In the genomic region with DNA sequence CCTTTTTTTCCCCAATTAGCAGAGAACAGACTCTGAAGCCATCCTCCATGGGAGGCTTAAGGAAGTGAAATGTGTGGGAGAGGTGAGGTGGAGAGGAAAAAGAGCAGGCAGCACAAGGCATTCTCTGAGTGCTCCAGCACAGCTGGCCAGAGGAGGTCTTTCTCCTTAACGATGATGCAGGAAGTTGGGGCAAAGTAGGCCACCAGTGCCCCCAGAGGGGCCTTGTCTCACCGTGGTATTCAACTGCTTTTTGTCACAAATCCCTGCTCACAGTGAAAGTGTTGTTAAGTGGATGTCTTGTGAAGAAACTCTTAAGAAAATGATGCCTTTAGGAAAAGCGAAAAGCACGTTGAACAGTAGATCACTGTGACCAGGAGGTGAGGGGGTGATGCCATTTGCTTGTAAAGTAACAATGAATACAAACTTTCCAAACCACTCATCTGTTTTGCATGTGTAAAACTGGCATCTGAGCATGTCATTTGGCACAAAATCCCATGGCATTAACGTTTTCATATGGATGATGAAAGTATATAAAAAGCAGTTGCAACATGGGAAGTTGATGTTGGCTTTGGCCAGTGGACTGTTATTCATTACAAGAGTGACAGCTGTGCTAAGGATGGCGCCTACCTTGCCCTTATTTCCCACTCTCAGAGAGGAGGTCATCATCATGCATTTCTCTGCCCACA, we compare ENCODE assay signal across 16 cellular contexts. TPM values are rescaled to one million over a fixed set of nuclear protein-coding genes. Genes with fewer than 3 reads are reported as not detected.
DNase-seq lines count a peak whose midpoint lies in the region; TF ChIP-seq lines count a peak whose summit lies in the region.
"Had no signal": no experiment of that assay in that cellular context is flagged by ENCODE, and none has a peak within 500 bp of the region (broad histone marks: within the 10 kb centered on the region; RNA-seq: fewer than 3 reads in every experiment).

No MANE protein-coding gene starts in this region.

- H3K9ac ChIP-seq in fibroblast of lung (ENCODE audit: insufficient read depth, low read length): no peak overlapping the region

- H3K4me2 ChIP-seq in fibroblast of lung (ENCODE audit: extremely low read depth, insufficient read depth, low read length): no peak overlapping the region
- H3K4me2 ChIP-seq in PC-9: no peak overlapping the region

- CTCF ChIA-PET in PC-9 (lab: Charles Lee): no interaction called here

- TF ChIP-seq CTCF in fibroblast of lung (conservative IDR thresholded peaks at IDR 0.05 in 1 of 2, IDR thresholded peaks at IDR 0.05 in 1 of 2; ENCODE audit: low read depth in 1 of 2, low read length in 2 of 2): no peak
- TF ChIP-seq CTCF in tibial artery (IDR thresholded peaks at IDR 0.05): no peak
- no peak for TF ChIP-seq CTCF in PC-9 (conservative IDR thresholded peaks at IDR 0.05)

- H4K20me1 ChIP-seq in fibroblast of lung (ENCODE audit: control insufficient read depth, extremely low read depth, insufficient read depth, low read length) (no peaks in the 10 kb centered on the region), PC-9 (ENCODE audit: insufficient read depth) (no peaks in the 10 kb centered on the region)

- H3K27me3 ChIP-seq in fibroblast of lung (ENCODE audit: control insufficient read depth, insufficient read depth, low read length) (no peaks in the 10 kb centered on the region), tibial artery (no peaks in the 10 kb centered on the region), PC-9 (ENCODE audit: insufficient read depth, low read depth) (no peaks in the 10 kb centered on the region)
- H3K27me3 ChIP-seq: testis had no signal

- no peaks in the 10 kb centered on the region for H3K36me3 ChIP-seq in fibroblast of lung (ENCODE audit: control insufficient read depth, insufficient read depth, low read length)
- no peaks in the 10 kb centered on the region for H3K36me3 ChIP-seq in tibial artery
- H3K36me3 ChIP-seq in PC-9 (ENCODE audit: low read depth): no peaks in the 10 kb centered on the region

- POLR2A ChIA-PET in PC-9 (lab: Charles Lee; ENCODE audit: unreplicated experiment): no interaction called here

- H3K79me2 ChIP-seq in fibroblast of lung (ENCODE audit: control insufficient read depth, insufficient read depth, low read length): no peaks in the 10 kb centered on the region
- H3K79me2 ChIP-seq in PC-9 (ENCODE audit: low read depth): no peaks in the 10 kb centered on the region

- H3K4me1 ChIP-seq in fibroblast of lung (ENCODE audit: control insufficient read depth, extremely low read depth, insufficient read depth, low read length) (peaks cover 6% of the 10 kb centered on the region), tibial artery (peaks cover 0 to 15% (median 9%) of the 10 kb centered on the region in 4 donors), PC-9 (replicated peaks; ENCODE audit: insufficient read depth) (no peaks in the 10 kb centered on the region)
- H3K4me1 ChIP-seq: testis had no signal

- H3K9me2 ChIP-seq in PC-9 (ENCODE audit: insufficient read depth): no peaks in the 10 kb centered on the region

- H3K27ac ChIP-seq in fibroblast of lung (ENCODE audit: insufficient read depth, low read length) (no peak overlapping the region), tibial artery (peak overlapping the region; percentile 47 to 58), PC-9 (no peak overlapping the region)
- H3K27ac ChIP-seq: 22Rv1, testis had no signal

- no peaks in the 10 kb centered on the region for H3F3A ChIP-seq in PC-9 (ENCODE audit: insufficient read depth, low read depth)

- BruUV-seq in PC-9 (replicated peaks; lab: Mats Ljungman, UMichigan): no TSS peak

- H3K4me3 ChIP-seq in fibroblast of lung (replicated peaks in 1 of 4; ENCODE audit: control extremely low read depth in 1 of 4, insufficient read depth in 1 of 4, low read depth in 3 of 4, low read length in 4 of 4) (no peak overlapping the region), tibial artery (no peak overlapping the region), PC-9 (no peak overlapping the region)
- H3K4me3 ChIP-seq: testis had no signal

- intact Hi-C loops in tibial artery (cut with DNase I; ENCODE audit: low total_unique reads): no loop called here
- intact Hi-C loops in PC-9 (cut with micrococcal nuclease; ENCODE audit: unreplicated experiment): no loop called here

- DNase-seq in DMS79 treated with DMSO at 0.1 percent for 48 hours (lab: John Stamatoyannopoulos, UW): peak; percentile 48
- DNase-seq in DMS79 (lab: John Stamatoyannopoulos, UW): no peak
- peak; percentile 50 for DNase-seq in RPMI7951 (ENCODE audit: low read depth)
- DNase-seq in fibroblast of lung (ENCODE audit: low read depth in 2 of 2): peak; percentile 12 to 74
- no peak for DNase-seq in tibial artery
- DNase-seq in activated CD8-positive, alpha-beta memory T cell treated with anti-CD3 and anti-CD28 coated beads, Interleukin-2, amount 50 U/mL, for 4 hours: no peak
- no peak for DNase-seq in PC-9
- DNase-seq in activated CD4-positive, alpha-beta T cell treated with anti-CD3 and anti-CD28 coated beads for 1 hour: no peak
- DNase-seq: activated CD4-positive, alpha-beta memory T cell treated with anti-CD3 and anti-CD28 coated beads, Interleukin-2, amount 10 ng/mL, durations not matched to agents 7 days and 5 days; activated naive CD8-positive, alpha-beta T cell treated with anti-CD3 and anti-CD28 coated beads, Interleukin-2, amount 50 U/mL, for 24 hours; CD4-positive, alpha-beta memory T cell; KG1; NCI-H1694; NCI-H524; testis had no signal

- H3K9me3 ChIP-seq in fibroblast of lung (ENCODE audit: control insufficient read depth, insufficient read depth, low read depth, low read length) (no peaks in the 10 kb centered on the region), tibial artery (no peaks in the 10 kb centered on the region), PC-9 (ENCODE audit: insufficient read depth, low read depth) (no peaks in the 10 kb centered on the region)
- H3K9me3 ChIP-seq: testis had no signal

- H2AFZ ChIP-seq in fibroblast of lung (ENCODE audit: low read length) (no peak overlapping the region), PC-9 (no peak overlapping the region)

RNA-seq across cellular contexts. Expression of a gene that starts 49.2 kb away (rescaled TPM):
- 40.9 and 52.5 TPM in 2 replicates for total RNA-seq in RPMI7951 (2014; rRNA removed; shearing (Covaris generic))
- total RNA-seq in fibroblast of lung: 5.6 and 19.2 TPM in 2 replicates
- polyA plus RNA-seq in fibroblast of lung: 103 and 328 TPM in 2 replicates
- polyA plus RNA-seq in fibroblast of lung (2012): 43.4 and 145 TPM in 2 replicates
- 170 and 335 TPM in 2 replicates for polyA minus RNA-seq in fibroblast of lung (ENCODE audit: low replicate concordance)
- 41.6 and 54.1 TPM in 2 replicates for total RNA-seq in PC-9 (2021)

Comparison
In these comparisons a context has a peak if more than half of its experiments do, and no peak if none do; other contexts are left out.
1. DNase-seq: peak in DMS79 treated with DMSO at 0.1 percent for 48 hours (single experiment), RPMI7951 (single experiment) and fibroblast of lung (2 of 2); none in DMS79 (single experiment), tibial artery (0 of 2), activated CD8-positive, alpha-beta memory T cell treated with anti-CD3 and anti-CD28 coated beads, Interleukin-2, amount 50 U/mL, for 4 hours (single experiment), PC-9 (0 of 2) and activated CD4-positive, alpha-beta T cell treated with anti-CD3 and anti-CD28 coated beads for 1 hour (single experiment).
2. H3K27ac ChIP-seq: peak in tibial artery (2 of 2); none in fibroblast of lung (single experiment) and PC-9 (single experiment).